8 cellular contexts compared by ENCODE assay signal in the genomic region with DNA sequence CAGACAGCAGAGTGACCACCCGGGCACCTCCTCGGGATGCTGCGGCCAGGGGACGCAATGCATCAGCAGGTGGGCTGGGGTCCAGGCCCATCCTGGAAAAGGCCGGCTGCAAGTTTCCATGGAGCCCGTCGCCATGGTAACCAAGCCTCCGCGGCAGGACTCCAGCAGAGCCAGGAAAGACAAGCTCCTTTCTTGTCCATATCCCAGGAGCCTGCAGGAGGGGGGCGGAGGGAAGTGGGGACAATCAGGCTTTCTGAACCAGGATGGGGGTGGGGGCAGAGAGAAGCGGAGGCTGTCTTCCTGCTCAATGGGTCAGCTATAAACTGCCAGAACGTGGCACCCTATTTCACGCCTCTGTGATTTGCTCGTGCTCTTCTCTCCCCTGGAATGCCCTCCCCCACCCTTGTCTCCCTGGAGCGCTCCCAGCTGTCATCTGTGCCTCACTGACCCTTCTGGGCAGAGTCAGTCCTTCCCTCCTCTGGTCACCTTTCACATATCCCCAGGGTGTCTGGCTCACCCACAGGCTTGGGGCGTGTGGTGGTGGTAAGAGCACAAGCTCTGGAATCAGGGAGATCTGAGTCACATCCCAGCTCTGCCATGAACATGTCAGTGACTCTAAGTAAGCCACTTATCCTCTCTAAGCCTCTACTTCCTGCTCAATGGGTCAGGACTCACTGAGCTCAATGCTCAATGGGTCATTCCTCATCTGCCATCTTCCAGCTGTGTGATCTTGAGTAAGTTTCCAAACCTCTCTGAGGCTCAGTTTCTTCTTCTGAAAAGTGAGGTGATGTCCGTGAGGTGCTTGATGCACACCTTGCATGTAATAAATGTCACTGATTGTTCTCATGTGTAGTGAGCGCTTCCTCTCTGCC. TPM values are rescaled to one million over a fixed set of nuclear protein-coding genes. Genes with fewer than 3 reads are reported as not detected.
DNase-seq lines count a peak whose midpoint lies in the region; ATAC-seq, FAIRE-seq and TF ChIP-seq lines count a peak whose summit lies in the region.

No MANE protein-coding gene starts in this region.

- H3K4me3 ChIP-seq in SJCRH30, result no peak overlapping the region
- H3K4me3 ChIP-seq in ovary, result no peak overlapping the region
- no peak overlapping the region for H3K4me3 ChIP-seq in CD4-positive, alpha-beta memory T cell (ENCODE audit: low read length in 2 of 2)

- FAIRE-seq in H54 (lab: Jason Lieb, UNC), result peak; percentile 87

- peaks cover 22 to 35% of the 10 kb centered on the region in 2 donors for H3K27me3 Mint-ChIP-seq in CD4-positive, alpha-beta memory T cell

- DNase-seq in H54 (ENCODE audit: insufficient read length, low spot score), result peak; percentile 89
- DNase-seq in SJCRH30, result peak; percentile 97 to 98
- peak; percentile 71 to 87 for DNase-seq in foreskin keratinocyte
- peak in 4 of 5 donors; percentile 23 to 59 (median 36) for DNase-seq in ovary
- no peak for DNase-seq in GM19238 (ENCODE audit: insufficient read length, low spot score)
- no peak for DNase-seq in CD4-positive, alpha-beta memory T cell

- CTCF ChIA-PET in CD4-positive, alpha-beta memory T cell (lab: Charles Lee; ENCODE audit: partially characterized antibody), result no interaction called here

- no peaks in the 10 kb centered on the region for H3K9me3 ChIP-seq in SJCRH30 (replicated peaks)
- H3K9me3 ChIP-seq in ovary, result no peaks in the 10 kb centered on the region
- H3K9me3 ChIP-seq in CD4-positive, alpha-beta memory T cell (ENCODE audit: control insufficient read depth in 1 of 2, low read length in 2 of 2), result no peaks in the 10 kb centered on the region

- no peak overlapping the region for H3K4me3 Mint-ChIP-seq in CD4-positive, alpha-beta memory T cell

- H3K4me1 ChIP-seq in SJCRH30 (peaks cover 59% of the 10 kb centered on the region), foreskin keratinocyte (peaks cover 7% of the 10 kb centered on the region), ovary (ENCODE audit: insufficient read depth) (no peaks in the 10 kb centered on the region)
- H3K4me1 ChIP-seq in CD4-positive, alpha-beta memory T cell (ENCODE audit: insufficient read depth, low read length), result no peaks in the 10 kb centered on the region

- TF ChIP-seq CTCF in foreskin keratinocyte (conservative IDR thresholded peaks at IDR 0.05) (no peak), ovary (IDR thresholded peaks at IDR 0.05) (no peak)

- no peaks in the 10 kb centered on the region for H3K36me3 Mint-ChIP-seq in CD4-positive, alpha-beta memory T cell

- H3K27ac ChIP-seq in SJCRH30 (peak overlapping the region; percentile 64), foreskin keratinocyte (no peak overlapping the region), ovary (no peak overlapping the region)
- H3K27ac ChIP-seq in CD4-positive, alpha-beta memory T cell (ENCODE audit: low read depth, low read length), result no peak overlapping the region

- no peaks in the 10 kb centered on the region for H3K4me1 Mint-ChIP-seq in CD4-positive, alpha-beta memory T cell

- peak; percentile 94 for ATAC-seq in foreskin keratinocyte
- no peak for ATAC-seq in HG03342 (IDR thresholded peaks at IDR 0.05; ENCODE audit: unreplicated experiment)
- no peak for ATAC-seq in HG02981 (IDR thresholded peaks at IDR 0.05; ENCODE audit: unreplicated experiment)

- no peak for TF ChIP-seq EP300 in ovary (IDR thresholded peaks at IDR 0.05)

- H3K27ac Mint-ChIP-seq in CD4-positive, alpha-beta memory T cell, result no peak overlapping the region

- POLR2A ChIA-PET in CD4-positive, alpha-beta memory T cell (lab: Charles Lee; ENCODE audit: partially characterized antibody), result no interaction called here

- TF ChIP-seq POLR2A in H54 (IDR thresholded peaks at IDR 0.05; ENCODE audit: low read depth, low read length), result no peak
- TF ChIP-seq POLR2A in ovary (IDR thresholded peaks at IDR 0.05), result no peak

- intact Hi-C loops in ovary (cut with DNase I), result no loop called here
- intact Hi-C loops in CD4-positive, alpha-beta memory T cell (cut with micrococcal nuclease), result no loop called here

- H3K27me3 ChIP-seq in SJCRH30 (no peaks in the 10 kb centered on the region), foreskin keratinocyte (peaks cover 92% of the 10 kb centered on the region), ovary (no peaks in the 10 kb centered on the region)
- peaks cover 28% of the 10 kb centered on the region for H3K27me3 ChIP-seq in CD4-positive, alpha-beta memory T cell (ENCODE audit: insufficient read depth, low read length)

- WGBS in ovary, 3 donors, result 15 to 19% (median 16%) methylated on average over 17 to 18 of the region's 18 CpGs

- no peaks in the 10 kb centered on the region for H3K9me3 Mint-ChIP-seq in CD4-positive, alpha-beta memory T cell

- H3K36me3 ChIP-seq in SJCRH30 (no peaks in the 10 kb centered on the region), ovary (no peaks in the 10 kb centered on the region)
- no peaks in the 10 kb centered on the region for H3K36me3 ChIP-seq in CD4-positive, alpha-beta memory T cell (ENCODE audit: insufficient read depth, low read length)

RNA-seq across cellular contexts. Expression of a gene that starts 58.9 kb away (rescaled TPM):
- total RNA-seq in SJCRH30 (2014; rRNA removed; shearing (Covaris generic)), result 31.5 and 34.9 TPM in 2 replicates
- total RNA-seq in foreskin keratinocyte (not detected in 2 replicates), ovary (10 to 100 TPM; 15.3 to 57.3 (median 20.3) TPM)
- polyA plus RNA-seq in foreskin keratinocyte (0.02 and 0.04 TPM in 2 replicates), ovary (100 to 1,000 TPM in 1 of 2 donors, 10 to 100 TPM in 1; 20.2 to 103 TPM)
- total RNA-seq in CD4-positive, alpha-beta memory T cell, result 100 to 1,000 TPM; 587 to 608 TPM
- 100 to 1,000 TPM; 563 to 851 TPM for polyA plus RNA-seq in CD4-positive, alpha-beta memory T cell

Comparison
In these comparisons a context has a peak if more than half of its experiments do, and no peak if none do; other contexts are left out.
1. DNase-seq: peak in H54 (single experiment), SJCRH30 (2 of 2), foreskin keratinocyte (2 of 2) and ovary (4 of 5); none in GM19238 (single experiment) and CD4-positive, alpha-beta memory T cell (0 of 5).
2. RNA of a gene that starts 58.9 kb away (total RNA-seq): 587 to 608 TPM in CD4-positive, alpha-beta memory T cell, 31.5 to 34.9 TPM in SJCRH30 and 15.3 to 57.3 TPM in ovary; not detected in foreskin keratinocyte; every median in the first group is over 10 times any median in the second.